ENCODE assay signal across 1 cellular context in genomic region chr13:40664100-40665060, GRCh38.
A peak's percentile ranks its signal among the peaks of the same experiment; 100 is the strongest.
TF ChIP-seq lines count a peak whose summit lies in the region.

No MANE protein-coding gene starts in this region.

TF ChIP-seq in HEK293, 187 proteins besides CTCF, POLR2A, EP300 and RAD21 (continued from another document and continues in another):
- TF ChIP-seq ZNF449 (tag by site-specific recombination; IDR thresholded peaks at IDR 0.05) (0 out of 2 replicates have a peak, but pooled peaks have one; percentile 54), ZNF335 (tag by site-specific recombination; conservative IDR thresholded peaks at IDR 0.05) (peak; percentile 93), ZNF24 (tag by site-specific recombination; IDR thresholded peaks at IDR 0.05) (no peak; the same call in 1 of the 2 replicates), ZSCAN23 (tag by site-specific recombination; IDR thresholded peaks at IDR 0.05) (0 out of 2 replicates have a peak, but pooled peaks have one; percentile 3), ZNF391 (tag by site-specific recombination; IDR thresholded peaks at IDR 0.05; ENCODE audit: borderline replicate concordance, low read depth) (no peak), ZNF654 (tag by site-specific recombination; IDR thresholded peaks at IDR 0.05; ENCODE audit: low read depth) (no peak), ZNF19 (tag by site-specific recombination; IDR thresholded peaks at IDR 0.05; ENCODE audit: low read depth) (no peak), ZNF645 (tag by site-specific recombination; IDR thresholded peaks at IDR 0.05) (no peak), ZNF221 (tag by site-specific recombination; IDR thresholded peaks at IDR 0.05; ENCODE audit: borderline replicate concordance) (no peak), EGR2 (tag by site-specific recombination; IDR thresholded peaks at IDR 0.05; ENCODE audit: low read depth) (peak; percentile 46; the same call in 1 of the 2 replicates), ZNF175 (tag by site-specific recombination; IDR thresholded peaks at IDR 0.05) (no peak), ZNF677 (tag by site-specific recombination; IDR thresholded peaks at IDR 0.05) (peak; percentile 17; the same call in 1 of the 2 replicates), ZNF274 (IDR thresholded peaks at IDR 0.05; ENCODE audit: low read length) (no peak), ZNF274 (tag by site-specific recombination; IDR thresholded peaks at IDR 0.05; ENCODE audit: borderline replicate concordance) (no peak), AEBP2 (tag by site-specific recombination; IDR thresholded peaks at IDR 0.05; ENCODE audit: borderline replicate concordance) (no peak), ZNF585B (tag by site-specific recombination; IDR thresholded peaks at IDR 0.05) (no peak), ZNF791 (tag by site-specific recombination; IDR thresholded peaks at IDR 0.05) (no peak), IKZF3 (tag by site-specific recombination; IDR thresholded peaks at IDR 0.05) (peak; percentile 61), ZBTB7A (tag by site-specific recombination; IDR thresholded peaks at IDR 0.05; ENCODE audit: low read depth) (no peak), TCF7L2 (IDR thresholded peaks at IDR 0.05; ENCODE audit: borderline replicate concordance, low read depth, low read length) (no peak), ZNF658 (tag by site-specific recombination; IDR thresholded peaks at IDR 0.05) (no peak), YY1 (tag by site-specific recombination; IDR thresholded peaks at IDR 0.05) (no peak; the same call in 1 of the 2 replicates), ZNF48 (tag by site-specific recombination; IDR thresholded peaks at IDR 0.05) (no peak), HOXD13 (CRISPR knock-in tag; IDR thresholded peaks at IDR 0.05; ENCODE audit: borderline replicate concordance) (no peak), ZBTB20 (tag by site-specific recombination; IDR thresholded peaks at IDR 0.05) (peak; percentile 66), ZNF202 (tag by site-specific recombination; IDR thresholded peaks at IDR 0.05; ENCODE audit: borderline replicate concordance) (no peak), TRIM28 (IDR thresholded peaks at IDR 0.05; ENCODE audit: borderline replicate concordance, low read length) (no peak), ZNF114 (tag by site-specific recombination; IDR thresholded peaks at IDR 0.05) (no peak), ZBTB48 (tag by site-specific recombination; IDR thresholded peaks at IDR 0.05) (no peak), ZNF341 (tag by site-specific recombination; IDR thresholded peaks at IDR 0.05; ENCODE audit: low read depth) (peak; percentile 100), MYNN (tag by site-specific recombination; IDR thresholded peaks at IDR 0.05; ENCODE audit: borderline replicate concordance) (peak; percentile 98), HOXA7 (CRISPR knock-in tag; IDR thresholded peaks at IDR 0.05; ENCODE audit: borderline replicate concordance) (no peak), ZNF10 (tag by site-specific recombination; IDR thresholded peaks at IDR 0.05) (no peak), OSR2 (tag by site-specific recombination; IDR thresholded peaks at IDR 0.05) (peak; percentile 28; the same call in 1 of the 2 replicates), ZNF18 (tag by site-specific recombination; IDR thresholded peaks at IDR 0.05) (no peak)
- TF ChIP-seq, protein P1, sequence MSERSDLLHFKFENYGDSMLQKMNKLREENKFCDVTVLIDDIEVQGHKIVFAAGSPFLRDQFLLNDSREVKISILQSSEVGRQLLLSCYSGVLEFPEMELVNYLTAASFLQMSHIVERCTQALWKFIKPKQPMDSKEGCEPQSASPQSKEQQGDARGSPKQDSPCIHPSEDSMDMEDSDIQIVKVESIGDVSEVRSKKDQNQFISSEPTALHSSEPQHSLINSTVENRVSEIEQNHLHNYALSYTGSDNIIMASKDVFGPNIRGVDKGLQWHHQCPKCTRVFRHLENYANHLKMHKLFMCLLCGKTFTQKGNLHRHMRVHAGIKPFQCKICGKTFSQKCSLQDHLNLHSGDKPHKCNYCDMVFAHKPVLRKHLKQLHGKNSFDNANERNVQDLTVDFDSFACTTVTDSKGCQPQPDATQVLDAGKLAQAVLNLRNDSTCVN (tag by site-specific recombination; optimal IDR thresholded peaks at IDR 0.05), result peak; percentile 34
- TF ChIP-seq, protein P2, sequence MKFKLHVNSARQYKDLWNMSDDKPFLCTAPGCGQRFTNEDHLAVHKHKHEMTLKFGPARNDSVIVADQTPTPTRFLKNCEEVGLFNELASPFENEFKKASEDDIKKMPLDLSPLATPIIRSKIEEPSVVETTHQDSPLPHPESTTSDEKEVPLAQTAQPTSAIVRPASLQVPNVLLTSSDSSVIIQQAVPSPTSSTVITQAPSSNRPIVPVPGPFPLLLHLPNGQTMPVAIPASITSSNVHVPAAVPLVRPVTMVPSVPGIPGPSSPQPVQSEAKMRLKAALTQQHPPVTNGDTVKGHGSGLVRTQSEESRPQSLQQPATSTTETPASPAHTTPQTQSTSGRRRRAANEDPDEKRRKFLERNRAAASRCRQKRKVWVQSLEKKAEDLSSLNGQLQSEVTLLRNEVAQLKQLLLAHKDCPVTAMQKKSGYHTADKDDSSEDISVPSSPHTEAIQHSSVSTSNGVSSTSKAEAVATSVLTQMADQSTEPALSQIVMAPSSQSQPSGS (tag by site-specific recombination; IDR thresholded peaks at IDR 0.05; ENCODE audit: low read depth), result no peak
- TF ChIP-seq, protein P3, sequence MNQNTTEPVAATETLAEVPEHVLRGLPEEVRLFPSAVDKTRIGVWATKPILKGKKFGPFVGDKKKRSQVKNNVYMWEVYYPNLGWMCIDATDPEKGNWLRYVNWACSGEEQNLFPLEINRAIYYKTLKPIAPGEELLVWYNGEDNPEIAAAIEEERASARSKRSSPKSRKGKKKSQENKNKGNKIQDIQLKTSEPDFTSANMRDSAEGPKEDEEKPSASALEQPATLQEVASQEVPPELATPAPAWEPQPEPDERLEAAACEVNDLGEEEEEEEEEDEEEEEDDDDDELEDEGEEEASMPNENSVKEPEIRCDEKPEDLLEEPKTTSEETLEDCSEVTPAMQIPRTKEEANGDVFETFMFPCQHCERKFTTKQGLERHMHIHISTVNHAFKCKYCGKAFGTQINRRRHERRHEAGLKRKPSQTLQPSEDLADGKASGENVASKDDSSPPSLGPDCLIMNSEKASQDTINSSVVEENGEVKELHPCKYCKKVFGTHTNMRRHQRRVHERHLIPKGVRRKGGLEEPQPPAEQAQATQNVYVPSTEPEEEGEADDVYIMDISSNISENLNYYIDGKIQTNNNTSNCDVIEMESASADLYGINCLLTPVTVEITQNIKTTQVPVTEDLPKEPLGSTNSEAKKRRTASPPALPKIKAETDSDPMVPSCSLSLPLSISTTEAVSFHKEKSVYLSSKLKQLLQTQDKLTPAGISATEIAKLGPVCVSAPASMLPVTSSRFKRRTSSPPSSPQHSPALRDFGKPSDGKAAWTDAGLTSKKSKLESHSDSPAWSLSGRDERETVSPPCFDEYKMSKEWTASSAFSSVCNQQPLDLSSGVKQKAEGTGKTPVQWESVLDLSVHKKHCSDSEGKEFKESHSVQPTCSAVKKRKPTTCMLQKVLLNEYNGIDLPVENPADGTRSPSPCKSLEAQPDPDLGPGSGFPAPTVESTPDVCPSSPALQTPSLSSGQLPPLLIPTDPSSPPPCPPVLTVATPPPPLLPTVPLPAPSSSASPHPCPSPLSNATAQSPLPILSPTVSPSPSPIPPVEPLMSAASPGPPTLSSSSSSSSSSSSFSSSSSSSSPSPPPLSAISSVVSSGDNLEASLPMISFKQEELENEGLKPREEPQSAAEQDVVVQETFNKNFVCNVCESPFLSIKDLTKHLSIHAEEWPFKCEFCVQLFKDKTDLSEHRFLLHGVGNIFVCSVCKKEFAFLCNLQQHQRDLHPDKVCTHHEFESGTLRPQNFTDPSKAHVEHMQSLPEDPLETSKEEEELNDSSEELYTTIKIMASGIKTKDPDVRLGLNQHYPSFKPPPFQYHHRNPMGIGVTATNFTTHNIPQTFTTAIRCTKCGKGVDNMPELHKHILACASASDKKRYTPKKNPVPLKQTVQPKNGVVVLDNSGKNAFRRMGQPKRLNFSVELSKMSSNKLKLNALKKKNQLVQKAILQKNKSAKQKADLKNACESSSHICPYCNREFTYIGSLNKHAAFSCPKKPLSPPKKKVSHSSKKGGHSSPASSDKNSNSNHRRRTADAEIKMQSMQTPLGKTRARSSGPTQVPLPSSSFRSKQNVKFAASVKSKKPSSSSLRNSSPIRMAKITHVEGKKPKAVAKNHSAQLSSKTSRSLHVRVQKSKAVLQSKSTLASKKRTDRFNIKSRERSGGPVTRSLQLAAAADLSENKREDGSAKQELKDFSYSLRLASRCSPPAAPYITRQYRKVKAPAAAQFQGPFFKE (tag by site-specific recombination; IDR thresholded peaks at IDR 0.05; ENCODE audit: borderline replicate concordance), result no peak
- TF ChIP-seq, protein P4, sequence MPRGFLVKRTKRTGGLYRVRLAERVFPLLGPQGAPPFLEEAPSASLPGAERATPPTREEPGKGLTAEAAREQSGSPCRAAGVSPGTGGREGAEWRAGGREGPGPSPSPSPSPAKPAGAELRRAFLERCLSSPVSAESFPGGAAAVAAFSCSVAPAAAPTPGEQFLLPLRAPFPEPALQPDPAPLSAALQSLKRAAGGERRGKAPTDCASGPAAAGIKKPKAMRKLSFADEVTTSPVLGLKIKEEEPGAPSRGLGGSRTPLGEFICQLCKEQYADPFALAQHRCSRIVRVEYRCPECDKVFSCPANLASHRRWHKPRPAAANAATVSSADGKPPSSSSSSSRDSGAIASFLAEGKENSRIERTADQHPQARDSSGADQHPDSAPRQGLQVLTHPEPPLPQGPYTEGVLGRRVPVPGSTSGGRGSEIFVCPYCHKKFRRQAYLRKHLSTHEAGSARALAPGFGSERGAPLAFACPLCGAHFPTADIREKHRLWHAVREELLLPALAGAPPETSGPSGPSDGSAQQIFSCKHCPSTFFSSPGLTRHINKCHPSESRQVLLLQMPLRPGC (tag by site-specific recombination; IDR thresholded peaks at IDR 0.05), result no peak
- TF ChIP-seq, protein P5, sequence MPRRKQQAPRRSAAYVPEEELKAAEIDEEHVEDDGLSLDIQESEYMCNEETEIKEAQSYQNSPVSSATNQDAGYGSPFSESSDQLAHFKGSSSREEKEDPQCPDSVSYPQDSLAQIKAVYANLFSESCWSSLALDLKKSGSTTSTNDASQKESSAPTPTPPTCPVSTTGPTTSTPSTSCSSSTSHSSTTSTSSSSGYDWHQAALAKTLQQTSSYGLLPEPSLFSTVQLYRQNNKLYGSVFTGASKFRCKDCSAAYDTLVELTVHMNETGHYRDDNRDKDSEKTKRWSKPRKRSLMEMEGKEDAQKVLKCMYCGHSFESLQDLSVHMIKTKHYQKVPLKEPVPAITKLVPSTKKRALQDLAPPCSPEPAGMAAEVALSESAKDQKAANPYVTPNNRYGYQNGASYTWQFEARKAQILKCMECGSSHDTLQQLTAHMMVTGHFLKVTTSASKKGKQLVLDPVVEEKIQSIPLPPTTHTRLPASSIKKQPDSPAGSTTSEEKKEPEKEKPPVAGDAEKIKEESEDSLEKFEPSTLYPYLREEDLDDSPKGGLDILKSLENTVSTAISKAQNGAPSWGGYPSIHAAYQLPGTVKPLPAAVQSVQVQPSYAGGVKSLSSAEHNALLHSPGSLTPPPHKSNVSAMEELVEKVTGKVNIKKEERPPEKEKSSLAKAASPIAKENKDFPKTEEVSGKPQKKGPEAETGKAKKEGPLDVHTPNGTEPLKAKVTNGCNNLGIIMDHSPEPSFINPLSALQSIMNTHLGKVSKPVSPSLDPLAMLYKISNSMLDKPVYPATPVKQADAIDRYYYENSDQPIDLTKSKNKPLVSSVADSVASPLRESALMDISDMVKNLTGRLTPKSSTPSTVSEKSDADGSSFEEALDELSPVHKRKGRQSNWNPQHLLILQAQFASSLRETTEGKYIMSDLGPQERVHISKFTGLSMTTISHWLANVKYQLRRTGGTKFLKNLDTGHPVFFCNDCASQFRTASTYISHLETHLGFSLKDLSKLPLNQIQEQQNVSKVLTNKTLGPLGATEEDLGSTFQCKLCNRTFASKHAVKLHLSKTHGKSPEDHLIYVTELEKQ (tag by site-specific recombination; IDR thresholded peaks at IDR 0.05; ENCODE audit: borderline replicate concordance), result 0 out of 2 replicates have a peak, but pooled peaks have one; percentile 33
